In the genomic region with DNA sequence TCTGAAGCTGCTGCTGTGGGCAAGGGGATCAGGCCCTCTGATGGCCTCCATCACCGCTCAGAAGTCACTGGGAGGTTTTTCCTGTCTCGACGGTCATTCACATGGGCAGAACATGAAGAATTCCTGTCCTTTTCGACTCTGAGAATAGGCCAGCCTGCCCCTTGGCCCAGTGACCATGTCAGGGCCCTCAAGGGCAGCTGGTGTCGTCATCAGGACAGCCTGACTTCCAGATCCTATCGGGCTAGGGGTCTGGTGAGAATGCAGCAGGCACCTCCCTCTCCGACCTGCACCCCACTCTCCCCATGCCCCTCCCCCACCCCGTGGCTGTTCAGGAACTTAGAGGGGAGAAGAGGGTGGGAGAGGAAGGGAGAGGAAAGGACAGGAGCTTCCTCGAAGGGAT, we compare ENCODE assay signal across 24 cellular contexts. TPM values are rescaled to one million over a fixed set of nuclear protein-coding genes. Genes with fewer than 3 reads are reported as not detected.
DNase-seq lines count a peak whose midpoint lies in the region; ATAC-seq and TF ChIP-seq lines count a peak whose summit lies in the region.
"Had no signal": no experiment of that assay in that cellular context is flagged by ENCODE, and none has a peak within 500 bp of the region (broad histone marks: within the 10 kb centered on the region; RNA-seq: fewer than 3 reads in every experiment).

No MANE protein-coding gene starts in this region.

- CTCF ChIA-PET in CD8-positive, alpha-beta memory T cell (lab: Charles Lee): interaction anchor here (1.4 to 24.4 kb wide), 5 partner anchors 10 to 157 kb away, joined by 3 to 1027 read pairs (median 5); no protein-coding TSS in a partner anchor

- no peak overlapping the region for H3K4me3 ChIP-seq in CD8-positive, alpha-beta memory T cell (ENCODE audit: low read length)
- H3K4me3 ChIP-seq: esophagus squamous epithelium, uterus had no signal

- H3K36me3 ChIP-seq in CD8-positive, alpha-beta memory T cell (ENCODE audit: insufficient read depth, low read length): no peaks in the 10 kb centered on the region
- H3K36me3 ChIP-seq: uterus had no signal

- no peak for DNase-seq in CD8-positive, alpha-beta memory T cell
- DNase-seq in stimulated activated naive B cell treated with anti-CD40 and anti-IgM and Interleukin-4, amounts not matched to agents 10 μg/mL and 1 μg/mL and 100 μg/mL, for 72 hours: no peak
- DNase-seq in GM13977 (ENCODE audit: low spot score) (no peak), GM03348 (ENCODE audit: low spot score) (no peak)
- DNase-seq: activated CD4-positive, alpha-beta T cell treated with anti-CD3 and anti-CD28 coated beads, Interleukin-2, amount 50 U/mL, for 1 hour; activated CD8-positive, alpha-beta memory T cell treated with anti-CD3 and anti-CD28 coated beads, Interleukin-2, amount 50 U/mL, for 4 hours; activated naive CD8-positive, alpha-beta T cell treated with anti-CD3 and anti-CD28 coated beads, Interleukin-2, amount 10 ng/mL, durations not matched to agents 7 days and 5 days; DMS53; effector memory CD4-positive, alpha-beta T cell; esophagus squamous epithelium; GDM1; KBM-7; NCI-H1694; NCI-H2171; occipital lobe; stimulated activated CD4-positive, alpha-beta T cell treated with anti-CD3 and anti-CD28 coated beads, Interleukin-12 subunit alpha, Interleukin-12 subunit beta, amount 100 ng/mL, for 4 hours; stimulated activated CD4-positive, alpha-beta T cell treated with anti-CD3 and anti-CD28 coated beads, Interleukin-4, amount 100 ng/mL, for 4 hours; uterus had no signal

- H3K4me3 Mint-ChIP-seq in CD8-positive, alpha-beta memory T cell: peak overlapping the region in 4 of 7 donors; percentile 2 to 88 (median 42)
- H3K4me3 Mint-ChIP-seq in brain (peak overlapping the region; percentile 17 to 89 (median 64)), nephron (peak overlapping the region; percentile 64 to 92 (median 75))
- peak overlapping the region in 1 of 2 donors; percentile 17 for H3K4me3 Mint-ChIP-seq in stimulated activated naive B cell treated with anti-CD40 and anti-IgM and Interleukin-4, amounts not matched to agents 10 μg/mL and 1 μg/mL and 100 μg/mL, for 72 hours
- H3K4me3 Mint-ChIP-seq: activated naive CD8-positive, alpha-beta T cell treated with anti-CD3 and anti-CD28 coated beads, Interleukin-2, amount 10 ng/mL, durations not matched to agents 7 days and 5 days had no signal

- H3K9me3 ChIP-seq in CD8-positive, alpha-beta memory T cell (ENCODE audit: low read length): no peaks in the 10 kb centered on the region
- H3K9me3 ChIP-seq: esophagus squamous epithelium, uterus had no signal

- in situ Hi-C loops in GM13977 (cut with MboI; ENCODE audit: low pct_unique_long_range_greater_than_20kb, low sequenced_read_pairs, unreplicated experiment): loop anchor here (25.0 kb wide), 1 partner anchor 365 kb away; no protein-coding TSS in a partner anchor

- H3K27me3 Mint-ChIP-seq in CD8-positive, alpha-beta memory T cell: peaks cover 0 to 3% of the 10 kb centered on the region in 2 donors
- H3K27me3 Mint-ChIP-seq in brain (no peaks in the 10 kb centered on the region), nephron (ENCODE audit: low read depth) (no peaks in the 10 kb centered on the region)
- H3K27me3 Mint-ChIP-seq in stimulated activated naive B cell treated with anti-CD40 and anti-IgM and Interleukin-4, amounts not matched to agents 10 μg/mL and 1 μg/mL and 100 μg/mL, for 72 hours: no peaks in the 10 kb centered on the region

- no peak overlapping the region for H3K27ac ChIP-seq in CD8-positive, alpha-beta memory T cell (ENCODE audit: low read depth, low read length)
- H3K27ac ChIP-seq: uterus had no signal

- peak overlapping the region in 1 of 8 donors; percentile 52 for H3K27ac Mint-ChIP-seq in CD8-positive, alpha-beta memory T cell
- H3K27ac Mint-ChIP-seq in brain (peak overlapping the region; percentile 43 to 98 (median 97)), nephron (peak overlapping the region in 2 of 3 experiments; percentile 28 to 31)
- H3K27ac Mint-ChIP-seq in stimulated activated naive B cell treated with anti-CD40 and anti-IgM and Interleukin-4, amounts not matched to agents 10 μg/mL and 1 μg/mL and 100 μg/mL, for 72 hours: peak overlapping the region; percentile 65
- H3K27ac Mint-ChIP-seq: activated naive CD8-positive, alpha-beta T cell treated with anti-CD3 and anti-CD28 coated beads, Interleukin-2, amount 10 ng/mL, durations not matched to agents 7 days and 5 days; activated T-helper 2 cell treated with anti-CD3 and anti-CD28 coated beads, Interferon-gamma antibody, Interleukin-2, Interleukin-4, amounts not matched to agents 10 μg/mL and 5 μg/mL and 100 μg/mL, durations not matched to agents 14 hours and 24 hours and 36 hours had no signal

- peaks cover 0 to 3% (median 0%) of the 10 kb centered on the region in 3 donors for H3K36me3 Mint-ChIP-seq in CD8-positive, alpha-beta memory T cell
- no peaks in the 10 kb centered on the region for H3K36me3 Mint-ChIP-seq in brain
- H3K36me3 Mint-ChIP-seq in nephron (ENCODE audit: low read depth): peaks cover 4% of the 10 kb centered on the region
- peaks cover 29 to 44% of the 10 kb centered on the region in 2 donors for H3K36me3 Mint-ChIP-seq in stimulated activated naive B cell treated with anti-CD40 and anti-IgM and Interleukin-4, amounts not matched to agents 10 μg/mL and 1 μg/mL and 100 μg/mL, for 72 hours
- H3K36me3 Mint-ChIP-seq: activated naive CD8-positive, alpha-beta T cell treated with anti-CD3 and anti-CD28 coated beads, Interleukin-2, amount 10 ng/mL, durations not matched to agents 7 days and 5 days had no signal

- peaks cover 28 to 62% (median 44%) of the 10 kb centered on the region in 3 donors for H3K4me1 Mint-ChIP-seq in CD8-positive, alpha-beta memory T cell
- peaks cover 82% of the 10 kb centered on the region for H3K4me1 Mint-ChIP-seq in brain
- peaks cover 48% of the 10 kb centered on the region for H3K4me1 Mint-ChIP-seq in nephron
- peaks cover 70 to 82% of the 10 kb centered on the region in 2 donors for H3K4me1 Mint-ChIP-seq in stimulated activated naive B cell treated with anti-CD40 and anti-IgM and Interleukin-4, amounts not matched to agents 10 μg/mL and 1 μg/mL and 100 μg/mL, for 72 hours

- TF ChIP-seq CTCF in brain (conservative IDR thresholded peaks at IDR 0.05): no peak
- TF ChIP-seq CTCF in nephron (IDR thresholded peaks at IDR 0.05; ENCODE audit: unreplicated experiment in 3 of 3): no peak
- no peak for TF ChIP-seq CTCF in GM13977 (IDR thresholded peaks at IDR 0.05; ENCODE audit: extremely low read depth, insufficient read depth, missing control alignments)

- peaks cover 9% of the 10 kb centered on the region for H3K4me1 ChIP-seq in CD8-positive, alpha-beta memory T cell (ENCODE audit: insufficient read depth, low read length)

- ATAC-seq in stimulated activated naive B cell treated with anti-CD40 and anti-IgM and Interleukin-4, amounts not matched to agents 10 μg/mL and 1 μg/mL and 100 μg/mL, for 72 hours (replicated peaks): no peak
- ATAC-seq in HG03097 (IDR thresholded peaks at IDR 0.05; ENCODE audit: low FRiP score, unreplicated experiment): no peak
- ATAC-seq: HCT116, left lobe of liver had no signal

- no peaks in the 10 kb centered on the region for H3K27me3 ChIP-seq in CD8-positive, alpha-beta memory T cell (ENCODE audit: insufficient read depth, low read length, poor library complexity, severe bottlenecking)
- H3K27me3 ChIP-seq: uterus had no signal

- no peaks in the 10 kb centered on the region for H3K9me3 Mint-ChIP-seq in CD8-positive, alpha-beta memory T cell
- H3K9me3 Mint-ChIP-seq in brain (no peaks in the 10 kb centered on the region), nephron (no peaks in the 10 kb centered on the region)
- H3K9me3 Mint-ChIP-seq in stimulated activated naive B cell treated with anti-CD40 and anti-IgM and Interleukin-4, amounts not matched to agents 10 μg/mL and 1 μg/mL and 100 μg/mL, for 72 hours: no peaks in the 10 kb centered on the region
- H3K9me3 Mint-ChIP-seq: activated naive CD8-positive, alpha-beta T cell treated with anti-CD3 and anti-CD28 coated beads, Interleukin-2, amount 10 ng/mL, durations not matched to agents 7 days and 5 days; activated T-helper 2 cell treated with anti-CD3 and anti-CD28 coated beads, Interferon-gamma antibody, Interleukin-2, Interleukin-4, amounts not matched to agents 10 μg/mL and 5 μg/mL and 100 μg/mL, durations not matched to agents 14 hours and 24 hours and 36 hours had no signal

- POLR2A ChIA-PET in CD8-positive, alpha-beta memory T cell (lab: Charles Lee): no interaction called here

RNA-seq across cellular contexts. Expression of gene TP53I11, which starts 3.6 kb away (rescaled TPM):
- total RNA-seq in CD8-positive, alpha-beta memory T cell: 10 to 100 TPM; 16.9 to 18.1 TPM
- 32.1 TPM for polyA plus RNA-seq in CD8-positive, alpha-beta memory T cell
- 75.8 TPM for polyA plus RNA-seq in brain (ENCODE audit: insufficient read depth, low read depth, low replicate concordance)
